9 cellular contexts compared by ENCODE assay signal in the genomic region with DNA sequence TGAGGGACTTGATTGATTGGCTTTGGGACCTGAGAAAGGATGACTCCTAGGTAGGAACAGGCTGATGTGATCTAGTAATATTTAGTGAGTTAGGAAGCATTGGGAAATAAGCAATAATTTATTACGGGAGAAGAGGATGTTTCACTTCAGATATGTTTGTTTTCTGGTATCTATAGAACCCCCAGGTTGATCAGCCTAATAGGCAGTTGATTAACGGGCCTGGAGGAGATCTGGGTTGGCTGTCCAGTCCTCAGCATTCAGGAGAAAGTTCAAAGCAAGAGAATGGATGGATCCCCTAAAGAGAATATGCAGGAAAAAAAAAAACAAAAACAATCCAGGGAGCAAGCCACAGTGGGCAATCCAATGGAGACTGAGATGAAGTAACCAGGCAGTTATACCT. TPM values are rescaled to one million over a fixed set of nuclear protein-coding genes. Genes with fewer than 3 reads are reported as not detected.
"Had no signal": no experiment of that assay in that cellular context is flagged by ENCODE, and none has a peak within 500 bp of the region (broad histone marks: within the 10 kb centered on the region; RNA-seq: fewer than 3 reads in every experiment).

No MANE protein-coding gene starts in this region.

- H3K9ac ChIP-seq: KMS-11 had no signal

- H3K4me1 Mint-ChIP-seq: IgD-negative memory B cell had no signal

- H3K27ac ChIP-seq: HL-60, KMS-11 had no signal

- H3K4me2 ChIP-seq: KMS-11 had no signal

- DNase-seq: IMR-90, KBM-7, KG1 had no signal

- H3K4me3 Mint-ChIP-seq: IgD-negative memory B cell had no signal

- FAIRE-seq: HepG2, HTR-8/SVneo had no signal

- H3K27ac Mint-ChIP-seq: IgD-negative memory B cell had no signal

- ATAC-seq: HepG2 had no signal

RNA-seq across cellular contexts. Expression of a gene that starts 48.2 kb away (rescaled TPM):
- total RNA-seq: HT-29 had no signal
